8 cellular contexts compared by ENCODE assay signal in genomic region chr21:32252136-32252535, GRCh38. TPM values are rescaled to one million over a fixed set of nuclear protein-coding genes. Genes with fewer than 3 reads are reported as not detected.
"Had no signal": no experiment of that assay in that cellular context is flagged by ENCODE, and none has a peak within 500 bp of the region (broad histone marks: within the 10 kb centered on the region; RNA-seq: fewer than 3 reads in every experiment).

No MANE protein-coding gene starts in this region.

- H3K4me1 Mint-ChIP-seq: IgD-negative memory B cell had no signal

- H3K4me3 ChIP-seq: K562 had no signal

- ATAC-seq: HepG2, K562 had no signal

- DNase-seq: IMR-90, KBM-7, KG1 had no signal

- H3K27ac ChIP-seq: HL-60 had no signal

- H3K4me3 Mint-ChIP-seq: IgD-negative memory B cell had no signal

RNA-seq across cellular contexts. Expression of gene MRAP, which starts 46.5 kb away (rescaled TPM):
- total RNA-seq: HT-29, IMR-90, K562 had no signal
